In genomic region chr19:38273499-38273898, GRCh38 we compare ENCODE assay signal across 24 cellular contexts. TPM values are rescaled to one million over a fixed set of nuclear protein-coding genes. Genes with fewer than 3 reads are reported as not detected.
A peak's percentile ranks its signal among the peaks of the same experiment; 100 is the strongest.
DNase-seq lines count a peak whose midpoint lies in the region; ATAC-seq, FAIRE-seq and TF ChIP-seq lines count a peak whose summit lies in the region.
"Had no signal": no experiment of that assay in that cellular context is flagged by ENCODE, and none has a peak within 500 bp of the region (broad histone marks: within the 10 kb centered on the region; RNA-seq: fewer than 3 reads in every experiment).

No MANE protein-coding gene starts in this region.

- peak overlapping the region; percentile 63 for H3K27ac Mint-ChIP-seq in MCF 10A (ENCODE audit: low read depth, unreplicated experiment)
- H3K27ac Mint-ChIP-seq: memory B cell; natural killer cell; stimulated activated naive CD8-positive, alpha-beta T cell treated with anti-CD3 and anti-CD28 coated beads, Interleukin-15, Interleukin-2, amounts not matched to agents 100 ng/mL and 50 ng/mL, for 24 hours had no signal

- H3K36me3 ChIP-seq in breast epithelium (no peaks in the 10 kb centered on the region), body of pancreas (replicated peaks in 1 of 2; ENCODE audit: insufficient read depth in 1 of 2, low read depth in 2 of 2) (no peaks in the 10 kb centered on the region), muscle layer of colon (ENCODE audit: insufficient read depth, low read length) (no peaks in the 10 kb centered on the region), left lung (no peaks in the 10 kb centered on the region), kidney (ENCODE audit: control insufficient read depth in 1 of 2, insufficient read depth in 2 of 2, low read length in 2 of 2) (no peaks in the 10 kb centered on the region)
- H3K36me3 ChIP-seq: adrenal gland, SJSA1, upper lobe of right lung had no signal

- peak overlapping the region in 1 of 2 donors; percentile 2 for H3K27ac ChIP-seq in breast epithelium
- H3K27ac ChIP-seq in body of pancreas = peak overlapping the region; percentile 6 to 38 (median 22)
- H3K27ac ChIP-seq in muscle layer of colon (ENCODE audit: low read depth, low read length) = peak overlapping the region; percentile 10
- H3K27ac ChIP-seq in left lung = no peak overlapping the region
- H3K27ac ChIP-seq in kidney (ENCODE audit: low read depth in 2 of 2, low read length in 2 of 2) = no peak overlapping the region
- H3K27ac ChIP-seq: adrenal gland, foreskin keratinocyte, SJSA1 had no signal

- POLR2A ChIA-PET in MCF 10A (lab: Yijun Ruan, JAX) = interaction anchor here (4.6 kb wide), 1 partner anchor 7 kb away, joined by 43 read pairs; the partner anchor contains the start of gene SPINT2

- whole genome bisulfite sequencing in body of pancreas, 2 donors = 18 to 26% methylated on average over 2 of the region's 2 CpGs

- no TSS peak for BruUV-seq in MCF 10A (replicated peaks; lab: Mats Ljungman, UMichigan)

- no peak overlapping the region for H3K9ac ChIP-seq in muscle layer of colon (ENCODE audit: low read length)
- no peak overlapping the region for H3K9ac ChIP-seq in kidney (ENCODE audit: low read length in 2 of 2)

- H3K4me3 ChIP-seq in breast epithelium (no peak overlapping the region), body of pancreas (no peak overlapping the region), muscle layer of colon (ENCODE audit: low read depth in 1 of 2, low read length in 2 of 2) (no peak overlapping the region), left lung (no peak overlapping the region), kidney (ENCODE audit: low read length in 2 of 2) (no peak overlapping the region)
- H3K4me3 ChIP-seq: adrenal gland, dorsolateral prefrontal cortex, SJSA1, upper lobe of right lung had no signal

- DNase-seq in MCF 10A (ENCODE audit: unreplicated experiment) (no peak), breast epithelium (ENCODE audit: low spot score in 2 of 2) (no peak), body of pancreas (peak; percentile 41 to 72 (median 55)), left lung (no peak), NCI-H2081 (lab: John Stamatoyannopoulos, UW) (no peak), kidney (no peak)
- no peak for DNase-seq in effector CD8-positive, alpha-beta T cell (lab: John Stamatoyannopoulos, UW)
- DNase-seq: activated CD4-positive, alpha-beta T cell treated with anti-CD3 and anti-CD28 coated beads, Interleukin-2, amount 50 U/mL, for 4 hours; activated gamma-delta T cell treated with Interleukin-2 at 50 U/mL for 16 hours; adrenal gland; dorsolateral prefrontal cortex; erythroblast; foreskin keratinocyte; natural killer cell; NCI-H1694; posterior cingulate gyrus; T-helper 17 cell; upper lobe of right lung had no signal

- no peak overlapping the region for H3K4me3 Mint-ChIP-seq in MCF 10A (ENCODE audit: unreplicated experiment)
- H3K4me3 Mint-ChIP-seq: memory B cell; natural killer cell; stimulated activated naive CD8-positive, alpha-beta T cell treated with anti-CD3 and anti-CD28 coated beads, Interleukin-15, Interleukin-2, amounts not matched to agents 100 ng/mL and 50 ng/mL, for 24 hours; T-helper 17 cell had no signal

- TF ChIP-seq CTCF in MCF 10A (IDR thresholded peaks at IDR 0.05; ENCODE audit: unreplicated experiment) = no peak
- TF ChIP-seq CTCF in breast epithelium (IDR thresholded peaks at IDR 0.05) = no peak
- no peak for TF ChIP-seq CTCF in body of pancreas (IDR thresholded peaks at IDR 0.05)
- TF ChIP-seq CTCF in left lung (IDR thresholded peaks at IDR 0.05) = no peak
- TF ChIP-seq CTCF in kidney (IDR thresholded peaks at IDR 0.05; ENCODE audit: borderline replicate concordance, extremely low read depth, insufficient read depth) = no peak

- H3K4me1 ChIP-seq in breast epithelium (peaks cover 0 to 14% of the 10 kb centered on the region in 2 donors), body of pancreas (peaks cover 85% of the 10 kb centered on the region), muscle layer of colon (ENCODE audit: insufficient read depth, low read length) (peaks cover 34% of the 10 kb centered on the region), left lung (peaks cover 20 to 49% of the 10 kb centered on the region in 2 donors), kidney (ENCODE audit: control insufficient read depth in 1 of 2, insufficient read depth in 1 of 2, low read depth in 1 of 2, low read length in 2 of 2) (peaks cover 33 to 42% of the 10 kb centered on the region in 2 donors)

- FAIRE-seq in kidney (lab: Jason Lieb, UNC) = no peak

- H3K27me3 Mint-ChIP-seq in MCF 10A (ENCODE audit: insufficient read depth, unreplicated experiment) = no peaks in the 10 kb centered on the region
- H3K27me3 Mint-ChIP-seq: memory B cell; stimulated activated naive CD8-positive, alpha-beta T cell treated with anti-CD3 and anti-CD28 coated beads, Interleukin-15, Interleukin-2, amounts not matched to agents 100 ng/mL and 50 ng/mL, for 24 hours; T-helper 17 cell had no signal

- H3K27me3 ChIP-seq in breast epithelium (no peaks in the 10 kb centered on the region), body of pancreas (no peaks in the 10 kb centered on the region), muscle layer of colon (ENCODE audit: control insufficient read depth in 1 of 2, insufficient read depth in 2 of 2, low read length in 2 of 2) (no peaks in the 10 kb centered on the region), left lung (no peaks in the 10 kb centered on the region)
- H3K27me3 ChIP-seq: adrenal gland, dorsolateral prefrontal cortex, foreskin keratinocyte, SJSA1, upper lobe of right lung had no signal

- TF ChIP-seq POLR2A in breast epithelium (IDR thresholded peaks at IDR 0.05) (no peak), body of pancreas (IDR thresholded peaks at IDR 0.05) (no peak)

- peaks cover 12% of the 10 kb centered on the region for H3K36me3 Mint-ChIP-seq in MCF 10A (ENCODE audit: insufficient read depth, unreplicated experiment)
- H3K36me3 Mint-ChIP-seq: memory B cell, natural killer cell had no signal

- no peaks in the 10 kb centered on the region for H3K9me3 Mint-ChIP-seq in MCF 10A (ENCODE audit: unreplicated experiment)
- H3K9me3 Mint-ChIP-seq: memory B cell; natural killer cell; stimulated activated naive CD8-positive, alpha-beta T cell treated with anti-CD3 and anti-CD28 coated beads, Interleukin-15, Interleukin-2, amounts not matched to agents 100 ng/mL and 50 ng/mL, for 24 hours had no signal

- H3K9me3 ChIP-seq in breast epithelium (no peaks in the 10 kb centered on the region), body of pancreas (no peaks in the 10 kb centered on the region), muscle layer of colon (ENCODE audit: low read length) (no peaks in the 10 kb centered on the region), left lung (no peaks in the 10 kb centered on the region), kidney (ENCODE audit: control insufficient read depth in 1 of 2, low read length in 2 of 2) (no peaks in the 10 kb centered on the region)
- H3K9me3 ChIP-seq: adrenal gland, SJSA1, upper lobe of right lung had no signal

- ATAC-seq in body of pancreas (peak; percentile 68), left lung (no peak)
- ATAC-seq: foreskin keratinocyte, natural killer cell, T-helper 17 cell, upper lobe of right lung had no signal

- H3K4me1 Mint-ChIP-seq in MCF 10A (ENCODE audit: insufficient read depth, unreplicated experiment) = peaks cover 11% of the 10 kb centered on the region
- H3K4me1 Mint-ChIP-seq: natural killer cell had no signal

- intact Hi-C loops in MCF 10A (cut with micrococcal nuclease) = no loop called here
- intact Hi-C loops in breast epithelium (cut with DNase I; ENCODE audit: low total_unique reads) = no loop called here
- intact Hi-C loops in body of pancreas (cut with DNase I) = no loop called here
- intact Hi-C loops in left lung (cut with DNase I) = no loop called here
- intact Hi-C loops in kidney (cut with DNase I) = no loop called here

- CTCF ChIA-PET in MCF 10A (lab: Yijun Ruan, JAX) = no interaction called here

RNA-seq across cellular contexts. Expression of gene SPINT2, which starts 9.1 kb away (rescaled TPM):
- total RNA-seq in MCF 10A (2022) (277 and 333 TPM in 2 replicates), breast epithelium (100 to 1,000 TPM in 2 of 3 donors, 10 to 100 TPM in 1; 17.1 to 639 (median 492) TPM), body of pancreas (100 to 1,000 TPM; 266 to 305 TPM), left lung (100 to 1,000 TPM; 206 to 317 TPM), kidney (381 TPM)
- 425 TPM for polyA plus RNA-seq in kidney (ENCODE audit: insufficient read depth, low read depth, low replicate concordance)
- total RNA-seq: SJSA1 had no signal

RNA-seq across cellular contexts. Expression of gene PPP1R14A, which starts 17.3 kb away (rescaled TPM):
- total RNA-seq in MCF 10A (2022) (not detected in 2 replicates), breast epithelium (10 to 100 TPM; 39.1 to 83.2 (median 51.2) TPM), body of pancreas (100 to 1,000 TPM in 1 of 2 donors, 10 to 100 TPM in 1; 54.2 to 105 TPM), left lung (10 to 100 TPM; 40.2 to 91.3 TPM), kidney (66.0 TPM)
- polyA plus RNA-seq in kidney (ENCODE audit: insufficient read depth, low read depth, low replicate concordance) = 69.9 TPM
- total RNA-seq: A172, SJSA1 had no signal

RNA-seq across cellular contexts. Expression of gene C19orf33, which starts 30.6 kb away (rescaled TPM):
- total RNA-seq in MCF 10A (2022) (343 and 381 TPM in 2 replicates), breast epithelium (10 to 100 TPM in 2 of 3 donors, 1 to 10 TPM in 1; 3.5 to 19.3 (median 13.1) TPM), body of pancreas (1 to 10 TPM in 1 of 2 donors, not detected in 1; 2.6 TPM), left lung (100 to 1,000 TPM in 1 of 2 donors, 10 to 100 TPM in 1; 63.2 to 120 TPM), kidney (43.9 TPM)
- 40.3 TPM for polyA plus RNA-seq in kidney (ENCODE audit: insufficient read depth, low read depth, low replicate concordance)
- total RNA-seq: SJSA1, skeletal muscle tissue had no signal

RNA-seq across cellular contexts. Expression of gene YIF1B, which starts 42.2 kb away (rescaled TPM):
- total RNA-seq in MCF 10A (2022) = 49.2 and 60.3 TPM in 2 replicates
- 10 to 100 TPM; 20.5 to 28.8 (median 27.7) TPM for total RNA-seq in breast epithelium
- 10 to 100 TPM in 1 of 2 donors, 1 to 10 TPM in 1; 8.2 to 22.3 TPM for total RNA-seq in body of pancreas
- 10 to 100 TPM; 52.0 to 59.6 TPM for total RNA-seq in left lung
- total RNA-seq in kidney = 30.3 TPM
- polyA plus RNA-seq in kidney (ENCODE audit: insufficient read depth, low read depth, low replicate concordance) = 62.7 TPM

RNA-seq across cellular contexts. Expression of gene KCNK6, which starts 46.1 kb away (rescaled TPM):
- 5.3 and 6.2 TPM in 2 replicates for total RNA-seq in MCF 10A (2022)
- total RNA-seq in breast epithelium = 1 to 10 TPM; 3.5 to 5.1 (median 3.6) TPM
- 10 to 100 TPM in 1 of 2 donors, 1 to 10 TPM in 1; 8.6 to 13.8 TPM for total RNA-seq in body of pancreas
- total RNA-seq in left lung = 10 to 100 TPM; 11.8 to 12.4 TPM
- total RNA-seq in kidney = 7.2 TPM
- 2.2 TPM for polyA plus RNA-seq in kidney (ENCODE audit: insufficient read depth, low read depth, low replicate concordance)

Comparison
In these comparisons a context has a peak if more than half of its experiments do, and no peak if none do; other contexts are left out.
1. RNA of gene PPP1R14A, which starts 17.3 kb away (total RNA-seq): 54.2 to 105 TPM in body of pancreas, 40.2 to 91.3 TPM in left lung, 66.0 TPM in kidney (single experiment) and 39.1 to 83.2 TPM in breast epithelium; not detected in MCF 10A; every median in the first group is over 10 times any median in the second.
2. DNase-seq: peak in body of pancreas (4 of 4); none in MCF 10A (single experiment), breast epithelium (0 of 2), left lung (0 of 2), NCI-H2081 (0 of 2), kidney (single experiment) and effector CD8-positive, alpha-beta T cell (single experiment).
3. H3K27ac ChIP-seq: peak in body of pancreas (4 of 4) and muscle layer of colon (single experiment); none in left lung (0 of 2) and kidney (0 of 2).